ENCODE assay signal across 17 cellular contexts in the genomic region with DNA sequence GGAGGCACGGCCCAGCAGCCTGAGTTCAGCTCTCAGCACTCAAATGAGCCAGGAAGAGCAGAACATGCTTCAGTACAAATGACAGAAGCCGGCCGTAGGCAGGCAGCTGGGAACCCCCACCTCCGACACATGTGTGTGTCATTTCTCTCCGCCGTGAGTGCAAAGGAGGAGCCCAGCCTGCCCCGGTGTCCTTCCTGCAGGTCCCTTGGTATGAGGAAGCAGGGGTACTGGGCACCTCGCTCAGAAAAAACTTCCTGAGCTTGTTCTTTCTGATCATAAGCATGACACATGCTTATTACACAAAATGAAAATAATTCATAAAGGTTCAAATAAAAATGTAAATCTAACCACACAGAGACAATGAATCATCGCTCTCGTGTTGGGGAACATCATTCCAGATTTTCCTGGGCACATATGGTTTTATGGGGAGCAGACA. TPM values are rescaled to one million over a fixed set of nuclear protein-coding genes. Genes with fewer than 3 reads are reported as not detected.
A peak's percentile ranks its signal among the peaks of the same experiment; 100 is the strongest.
DNase-seq lines count a peak whose midpoint lies in the region; ATAC-seq and TF ChIP-seq lines count a peak whose summit lies in the region.
"Had no signal": no experiment of that assay in that cellular context is flagged by ENCODE, and none has a peak within 500 bp of the region (broad histone marks: within the 10 kb centered on the region; RNA-seq: fewer than 3 reads in every experiment).

No MANE protein-coding gene starts in this region.

- no peak overlapping the region for H2BK5ac ChIP-seq in neuronal stem cell (ENCODE audit: low read length)

- H3K4me2 ChIP-seq in PC-9, result no peak overlapping the region
- H3K4me2 ChIP-seq in neuronal stem cell (ENCODE audit: insufficient read depth, low read length, poor library complexity, severe bottlenecking), result no peak overlapping the region
- H3K4me2 ChIP-seq: hepatocyte had no signal

- H3K4me1 ChIP-seq in PC-9 (replicated peaks; ENCODE audit: insufficient read depth) (no peaks in the 10 kb centered on the region), neuronal stem cell (ENCODE audit: control insufficient read depth in 2 of 2, insufficient read depth in 1 of 2, low read depth in 1 of 2, low read length in 2 of 2) (peaks cover 0 to 3% of the 10 kb centered on the region in 2 donors)
- H3K4me1 ChIP-seq: sigmoid colon, stomach had no signal

- ATAC-seq in HG02642 (IDR thresholded peaks at IDR 0.05; ENCODE audit: poor library complexity, unreplicated experiment) (no peak), HG02870 (IDR thresholded peaks at IDR 0.05; ENCODE audit: unreplicated experiment) (no peak)
- ATAC-seq: effector memory CD8-positive, alpha-beta T cell; left ventricle myocardium superior; Panc1; T-helper 17 cell had no signal

- POLR2A ChIA-PET in PC-9 (lab: Charles Lee; ENCODE audit: unreplicated experiment), result no interaction called here

- no peak for TF ChIP-seq POLR2A in lower leg skin (IDR thresholded peaks at IDR 0.05)

- no peak overlapping the region for H3K9ac ChIP-seq in neuronal stem cell (ENCODE audit: low read depth, low read length, poor library complexity)

- H2BK12ac ChIP-seq in neuronal stem cell (ENCODE audit: low read length), result no peak overlapping the region

- H3F3A ChIP-seq in PC-9 (ENCODE audit: insufficient read depth, low read depth), result no peaks in the 10 kb centered on the region

- H3K14ac ChIP-seq in neuronal stem cell (ENCODE audit: low read length), result no peak overlapping the region

- no peaks in the 10 kb centered on the region for H3K9me3 ChIP-seq in PC-9 (ENCODE audit: insufficient read depth, low read depth)
- H3K9me3 ChIP-seq in neuronal stem cell (replicated peaks in 1 of 2; ENCODE audit: control insufficient read depth in 2 of 2, insufficient read depth in 1 of 2, low read depth in 1 of 2, low read length in 2 of 2), result peaks cover 0 to 2% of the 10 kb centered on the region in 2 donors
- H3K9me3 ChIP-seq: sigmoid colon, stomach had no signal

- intact Hi-C loops in PC-9 (cut with micrococcal nuclease; ENCODE audit: unreplicated experiment) (no loop called here), lower leg skin (cut with DNase I; ENCODE audit: low total_unique reads) (no loop called here)

- no peak overlapping the region for H4K91ac ChIP-seq in neuronal stem cell (ENCODE audit: low read depth, low read length, poor library complexity)

- BruUV-seq in PC-9 (replicated peaks; lab: Mats Ljungman, UMichigan), result no TSS peak

- H4K20me1 ChIP-seq in PC-9 (ENCODE audit: insufficient read depth), result no peaks in the 10 kb centered on the region

- no peak overlapping the region for H3K4ac ChIP-seq in neuronal stem cell (ENCODE audit: low read length)

- no peak overlapping the region for H3K4me3 ChIP-seq in PC-9
- H3K4me3 ChIP-seq in epithelial cell of esophagus (ENCODE audit: low read length), result no peak overlapping the region
- no peak overlapping the region for H3K4me3 ChIP-seq in neuronal stem cell (ENCODE audit: low read length in 2 of 2)
- no peak overlapping the region for H3K4me3 ChIP-seq in lower leg skin (ENCODE audit: low read depth, poor library complexity, severe bottlenecking)
- H3K4me3 ChIP-seq: hepatocyte, sigmoid colon, stomach had no signal

- no peak overlapping the region for H2AK5ac ChIP-seq in neuronal stem cell (ENCODE audit: low read depth, low read length)

- TF ChIP-seq CTCF in PC-9 (conservative IDR thresholded peaks at IDR 0.05) (no peak), epithelial cell of esophagus (IDR thresholded peaks at IDR 0.05; ENCODE audit: insufficient read depth, low read depth, low read length, missing control alignments) (no peak), lower leg skin (IDR thresholded peaks at IDR 0.05) (no peak)

- H3K23ac ChIP-seq in neuronal stem cell (ENCODE audit: low read depth, low read length, poor library complexity), result no peak overlapping the region

- no peaks in the 10 kb centered on the region for H3K79me1 ChIP-seq in neuronal stem cell (ENCODE audit: low read depth, low read length)

- peak overlapping the region; percentile 42 for H3K18ac ChIP-seq in neuronal stem cell (ENCODE audit: low read length)

- no peak overlapping the region for H2BK15ac ChIP-seq in neuronal stem cell (ENCODE audit: low read length)

- DNase-seq in GM03348 (ENCODE audit: low spot score) (peak; percentile 52), PC-9 (peak; percentile 45 to 67), epithelial cell of esophagus (ENCODE audit: low read depth) (peak; percentile 80), neuronal stem cell (ENCODE audit: low spot score) (no peak), lower leg skin (ENCODE audit: low spot score in 2 of 2) (no peak)
- DNase-seq: activated CD4-positive, alpha-beta T cell treated with anti-CD3 and anti-CD28 coated beads for 4 hours; effector memory CD8-positive, alpha-beta T cell; left ventricle myocardium superior; MM.1S; nephron progenitor cell; sigmoid colon; stomach; T-helper 17 cell had no signal

- H3K27me3 ChIP-seq in PC-9 (ENCODE audit: insufficient read depth, low read depth) (no peaks in the 10 kb centered on the region; the same call in 1 of the 2 replicates), neuronal stem cell (ENCODE audit: control insufficient read depth in 3 of 3, insufficient read depth in 3 of 3, low read depth in 1 of 3, low read length in 3 of 3) (peaks cover 0 to 7% (median 0%) of the 10 kb centered on the region in 3 experiments)
- H3K27me3 ChIP-seq: hepatocyte had no signal

- no CpG with 5 or more reads among the region's 10 CpGs for WGBS in neuronal stem cell (ENCODE audit: extremely low coverage in 2 of 2, insufficient read length in 2 of 2, insufficient replicate concordance in 1 of 2), 2 donors
- WGBS in lower leg skin, 2 donors, result 48 to 53% methylated on average over 10 of the region's 10 CpGs

- H3K79me2 ChIP-seq in PC-9 (ENCODE audit: low read depth), result no peaks in the 10 kb centered on the region
- H3K79me2 ChIP-seq: hepatocyte had no signal

- H3K27ac ChIP-seq in PC-9 (no peak overlapping the region), neuronal stem cell (replicated peaks; ENCODE audit: low read length) (no peak overlapping the region)
- H3K27ac ChIP-seq: hepatocyte, sigmoid colon, stomach had no signal

- CTCF ChIA-PET in PC-9 (lab: Charles Lee), result no interaction called here

- no peaks in the 10 kb centered on the region for H3K9me2 ChIP-seq in PC-9 (ENCODE audit: insufficient read depth)

- no peak overlapping the region for H2BK120ac ChIP-seq in neuronal stem cell (ENCODE audit: low read depth, low read length)

- H3K36me3 ChIP-seq in PC-9 (ENCODE audit: low read depth) (no peaks in the 10 kb centered on the region), neuronal stem cell (replicated peaks in 1 of 2; ENCODE audit: control insufficient read depth in 2 of 2, insufficient read depth in 2 of 2, low read length in 2 of 2) (no peaks in the 10 kb centered on the region)
- H3K36me3 ChIP-seq: sigmoid colon, stomach had no signal

- H4K8ac ChIP-seq in neuronal stem cell (ENCODE audit: low read depth, low read length), result no peak overlapping the region

- no peak overlapping the region for H2AFZ ChIP-seq in PC-9
- H2AFZ ChIP-seq in neuronal stem cell (ENCODE audit: low read length), result no peak overlapping the region
- H2AFZ ChIP-seq: hepatocyte had no signal

RNA-seq across cellular contexts. Expression of a gene that starts 35.3 kb away (rescaled TPM):
- total RNA-seq in PC-9 (2021) (1.0 TPM in 2 replicates), lower leg skin (not detected)
- 0.14 TPM for polyA plus RNA-seq in neuronal stem cell (2013, experiment 1 of 2)
- polyA plus RNA-seq in neuronal stem cell (2013, experiment 2 of 2), result 0.08 TPM
- total RNA-seq: T-helper 17 cell had no signal

Comparison
In these comparisons a context has a peak if more than half of its experiments do, and no peak if none do; other contexts are left out.
1. DNase-seq: peak in GM03348 (single experiment), PC-9 (2 of 2) and epithelial cell of esophagus (single experiment); none in neuronal stem cell (single experiment) and lower leg skin (0 of 2).